Comparison of ENCODE assay signal across 8 cellular contexts in genomic region chr17:37147301-37147812, GRCh38.
DNase-seq lines count a peak whose midpoint lies in the region; ATAC-seq and TF ChIP-seq lines count a peak whose summit lies in the region.

No MANE protein-coding gene starts in this region.

- H4K20me1 ChIP-seq in OCI-LY1 (ENCODE audit: insufficient read depth, low read length): no peaks in the 10 kb centered on the region

- peak overlapping the region; percentile 58 for H3K9ac ChIP-seq in OCI-LY1 (ENCODE audit: low read length)

- ATAC-seq in GM21529 (IDR thresholded peaks at IDR 0.05; ENCODE audit: unreplicated experiment) (peak; percentile 88), GM18909 (IDR thresholded peaks at IDR 0.05; ENCODE audit: poor library complexity, unreplicated experiment) (no peak)

- peak overlapping the region; percentile 52 for H3K4me3 ChIP-seq in OCI-LY1 (ENCODE audit: low read depth, low read length, poor library complexity, severe bottlenecking)

- H3K27me3 ChIP-seq in OCI-LY1 (ENCODE audit: insufficient read depth, low read length): no peaks in the 10 kb centered on the region

- peak overlapping the region; percentile 96 for H3K27ac ChIP-seq in OCI-LY1 (ENCODE audit: low read depth, low read length, poor library complexity, severe bottlenecking)

- peaks cover 34% of the 10 kb centered on the region; the same call in 1 of the 2 replicates for H3K36me3 ChIP-seq in OCI-LY1 (ENCODE audit: insufficient read depth, low read length)

- no peaks in the 10 kb centered on the region for H3K9me3 ChIP-seq in OCI-LY1 (ENCODE audit: low read length)

- H3K9me2 ChIP-seq in OCI-LY1 (ENCODE audit: low read depth, low read length): no peaks in the 10 kb centered on the region

- no peaks in the 10 kb centered on the region for H3K79me2 ChIP-seq in OCI-LY1 (ENCODE audit: insufficient read depth, low read length)

- no peak overlapping the region for H2AFZ ChIP-seq in OCI-LY1 (ENCODE audit: low read length)

- DNase-seq in Daoy (ENCODE audit: low read depth) (peak; percentile 19), iris pigment epithelial cell (ENCODE audit: low read depth) (peak; percentile 55), medulla oblongata (ENCODE audit: extremely low spot score) (no peak), iPS-NIHi7 (ENCODE audit: extremely low spot score) (no peak), cerebellar cortex (ENCODE audit: low spot score) (no peak)

- TF ChIP-seq CTCF in OCI-LY1 (IDR thresholded peaks at IDR 0.05; ENCODE audit: low read length): no peak

- peak overlapping the region; percentile 71 for H3K4me2 ChIP-seq in OCI-LY1 (ENCODE audit: low read length)

- peaks cover 3% of the 10 kb centered on the region; the same call in 1 of the 2 replicates for H3F3A ChIP-seq in OCI-LY1 (ENCODE audit: insufficient read depth, low read length)

- peaks cover 38% of the 10 kb centered on the region for H3K4me1 ChIP-seq in OCI-LY1 (ENCODE audit: insufficient read depth, low read length, severe bottlenecking)

Comparison
In these comparisons a context has a peak if more than half of its experiments do, and no peak if none do; other contexts are left out.
1. DNase-seq: peak in Daoy (single experiment) and iris pigment epithelial cell (single experiment); none in medulla oblongata (single experiment), iPS-NIHi7 (single experiment) and cerebellar cortex (single experiment).